Comparison of ENCODE assay signal across 23 cellular contexts in the genomic region with DNA sequence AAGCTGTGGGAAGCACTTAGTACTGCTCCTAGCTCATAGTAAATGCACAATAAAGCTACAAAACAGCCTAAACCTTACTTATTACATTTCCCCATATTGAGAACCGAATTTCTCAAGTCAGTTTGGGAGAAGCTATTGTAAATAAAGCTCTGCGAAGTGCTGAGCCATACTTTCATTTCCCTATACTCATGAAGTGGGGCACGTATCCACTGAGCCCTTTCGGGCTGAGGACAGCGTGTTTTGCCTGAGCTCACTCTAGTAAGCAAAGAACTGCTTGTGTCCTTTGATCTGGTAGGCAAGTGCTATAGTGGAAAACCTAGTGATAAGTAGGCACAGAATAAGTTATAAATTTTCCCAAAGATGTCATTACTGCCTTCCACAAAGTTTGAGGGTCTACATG.
DNase-seq lines count a peak whose midpoint lies in the region; ATAC-seq, FAIRE-seq and TF ChIP-seq lines count a peak whose summit lies in the region.
"Had no signal": no experiment of that assay in that cellular context is flagged by ENCODE, and none has a peak within 500 bp of the region (broad histone marks: within the 10 kb centered on the region; RNA-seq: fewer than 3 reads in every experiment).

No MANE protein-coding gene starts in this region.

- in situ Hi-C loops in GM12878 (cut with MboI), result no loop called here

- H3K27me3 ChIP-seq in left ventricle myocardium inferior (ENCODE audit: low read depth) (peaks cover 9% of the 10 kb centered on the region), GM12878 (replicated peaks in 1 of 2; ENCODE audit: control insufficient read depth in 2 of 2, insufficient read depth in 2 of 2, low read length in 1 of 2) (no peaks in the 10 kb centered on the region)
- H3K27me3 ChIP-seq: BE2C, SJSA1 had no signal

- H3K79me2 ChIP-seq in GM12878 (ENCODE audit: control insufficient read depth, insufficient read depth, low read length), result no peaks in the 10 kb centered on the region

- H3K27ac ChIP-seq in left ventricle myocardium inferior (replicated peaks) (no peak overlapping the region), GM12878 (ENCODE audit: control insufficient read depth, insufficient read depth) (no peak overlapping the region)
- H3K27ac ChIP-seq: PC-9, SJSA1 had no signal

- no peak overlapping the region for H3K4me2 ChIP-seq in GM12878 (ENCODE audit: control insufficient read depth, insufficient read depth)
- H3K4me2 ChIP-seq: PC-9 had no signal

- no TSS peak for BruUV-seq in GM12878 (replicated peaks; lab: Mats Ljungman, UMichigan)

- intact Hi-C loops in left ventricle myocardium superior (cut with micrococcal nuclease), result no loop called here
- intact Hi-C loops in left ventricle myocardium inferior (cut with micrococcal nuclease), result no loop called here
- intact Hi-C loops in GM12878 (cut with micrococcal nuclease; ENCODE audit: unreplicated experiment), result no loop called here
- intact Hi-C loops in posterior cingulate gyrus (cut with DNase I), result no loop called here

- RAD21 ChIA-PET in GM12878 (lab: Charles Lee; ENCODE audit: unreplicated experiment), result interaction anchor here (0.7 to 1.1 kb wide), 2 partner anchors 404 to 761 kb away, joined by 3 read pairs; no protein-coding TSS in a partner anchor

- no peak for TF ChIP-seq CTCF in left ventricle myocardium inferior (IDR thresholded peaks at IDR 0.05; ENCODE audit: borderline replicate concordance)
- TF ChIP-seq CTCF in GM12878 (IDR thresholded peaks at IDR 0.05 in 2 of 3, conservative IDR thresholded peaks at IDR 0.05 in 1 of 3; ENCODE audit: control insufficient read depth in 2 of 3, extremely low read depth in 1 of 3, insufficient read depth in 1 of 3, low read depth in 3 of 3, low read length in 3 of 3), result no peak

- H4K20me1 ChIP-seq in GM12878 (ENCODE audit: control insufficient read depth, insufficient read depth), result no peaks in the 10 kb centered on the region

- TF ChIP-seq RAD21 in GM12878 (IDR thresholded peaks at IDR 0.05; ENCODE audit: insufficient read depth, low read depth, low read length), result no peak

- H2AFZ ChIP-seq in GM12878 (ENCODE audit: control insufficient read depth, low read depth, low read length), result no peak overlapping the region
- H2AFZ ChIP-seq: PC-9 had no signal

- no peak overlapping the region for H3K9ac ChIP-seq in GM12878 (ENCODE audit: control insufficient read depth, insufficient read depth, low read length)

- no peak for FAIRE-seq in GM12878 (lab: Jason Lieb, UNC)
- FAIRE-seq in GM19239 (lab: Jason Lieb, UNC), result no peak
- FAIRE-seq: H1 had no signal

- H3K4me1 ChIP-seq in left ventricle myocardium inferior, result no peaks in the 10 kb centered on the region
- H3K4me1 ChIP-seq in GM12878 (ENCODE audit: control insufficient read depth, insufficient read depth, low read length), result no peaks in the 10 kb centered on the region
- H3K4me1 ChIP-seq: BE2C, Caco-2, SJSA1 had no signal

- SMC1A ChIA-PET in GM12878 (lab: Charles Lee; ENCODE audit: uncharacterized antibody, unreplicated experiment), result interaction anchor here (0.7 to 1.6 kb wide), 6 partner anchors 13 to 1068 kb away, joined by 3 read pairs; no protein-coding TSS in a partner anchor

- H3K4me3 ChIP-seq in left ventricle myocardium inferior (no peak overlapping the region), GM12878 (no peak overlapping the region)
- H3K4me3 ChIP-seq: PC-9, SJSA1 had no signal

- POLR2A ChIA-PET in GM12878 (lab: Charles Lee), result interaction anchor here (0.9 kb wide), 1 partner anchor 10 kb away, joined by 3 read pairs; no protein-coding TSS in a partner anchor

- DNase-seq in left ventricle myocardium superior (no peak), left ventricle myocardium inferior (no peak), NOMO-1 treated with DMSO at 0.1 percent for 48 hours (lab: John Stamatoyannopoulos, UW; ENCODE audit: unreplicated experiment) (peak; percentile 92), GM12878 (ENCODE audit: low read depth, low spot score) (no peak), pons (ENCODE audit: low spot score) (peak; percentile 78), GM19239 (ENCODE audit: insufficient read length, low spot score) (no peak), posterior cingulate gyrus (no peak)
- DNase-seq: 8988T; BE2C; Caco-2; CD4-positive, alpha-beta T cell; DMS53; EL; KBM-7; NCI-H1436; NCI-H1930; NCI-H2171; NCI-H446; NCI-H526 treated with DMSO at 0.1 percent for 48 hours; PC-9 had no signal

- H3K9me3 ChIP-seq in left ventricle myocardium inferior (replicated peaks), result no peaks in the 10 kb centered on the region
- no peaks in the 10 kb centered on the region for H3K9me3 ChIP-seq in GM12878 (replicated peaks; ENCODE audit: control insufficient read depth, insufficient read depth, low read length)
- H3K9me3 ChIP-seq: BE2C, Caco-2, SJSA1 had no signal

- no peak for TF ChIP-seq POLR2A in GM12878 (IDR thresholded peaks at IDR 0.05; ENCODE audit: low read depth, low read length)

- ATAC-seq in left ventricle myocardium superior (peak; percentile 44), GM12878 (no peak), GM19463 (IDR thresholded peaks at IDR 0.05; ENCODE audit: unreplicated experiment) (no peak)

- TF ChIP-seq EP300 in GM12878 (IDR thresholded peaks at IDR 0.05; ENCODE audit: borderline replicate concordance in 1 of 2, control insufficient read depth in 1 of 2, low read depth in 2 of 2, low read length in 2 of 2), result no peak

- CTCF ChIA-PET in GM12878 (lab: Yijun Ruan, JAX), result interaction anchor here (0.8 to 1.3 kb wide), 3 partner anchors 10 to 68 kb away, joined by 3 to 4 read pairs (median 3); no protein-coding TSS in a partner anchor

- H3K36me3 ChIP-seq in left ventricle myocardium inferior (no peaks in the 10 kb centered on the region), GM12878 (ENCODE audit: control insufficient read depth in 2 of 2, insufficient read depth in 2 of 2, low read length in 1 of 2) (no peaks in the 10 kb centered on the region)
- H3K36me3 ChIP-seq: BE2C, SJSA1 had no signal

- 23% methylated on average over 5 of the region's 5 CpGs for WGBS in GM12878 (ENCODE audit: insufficient coverage, insufficient replicate concordance, low lambda C conversion rate, missing lambda C conversion rate)

TF ChIP-seq in GM12878, 131 proteins besides CTCF, POLR2A, EP300 and RAD21:
- TF ChIP-seq BCL11A (IDR thresholded peaks at IDR 0.05; ENCODE audit: low read depth, low read length) (no peak), DPF2 (IDR thresholded peaks at IDR 0.05) (no peak), SPI1 (IDR thresholded peaks at IDR 0.05; ENCODE audit: borderline replicate concordance, insufficient read depth, low read depth, low read length) (peak; percentile 8; the same call in 1 of the 2 replicates), SP1 (IDR thresholded peaks at IDR 0.05; ENCODE audit: low read depth, low read length) (no peak), ZNF207 (IDR thresholded peaks at IDR 0.05; ENCODE audit: borderline replicate concordance) (no peak)
- TF ChIP-seq, protein P1, sequence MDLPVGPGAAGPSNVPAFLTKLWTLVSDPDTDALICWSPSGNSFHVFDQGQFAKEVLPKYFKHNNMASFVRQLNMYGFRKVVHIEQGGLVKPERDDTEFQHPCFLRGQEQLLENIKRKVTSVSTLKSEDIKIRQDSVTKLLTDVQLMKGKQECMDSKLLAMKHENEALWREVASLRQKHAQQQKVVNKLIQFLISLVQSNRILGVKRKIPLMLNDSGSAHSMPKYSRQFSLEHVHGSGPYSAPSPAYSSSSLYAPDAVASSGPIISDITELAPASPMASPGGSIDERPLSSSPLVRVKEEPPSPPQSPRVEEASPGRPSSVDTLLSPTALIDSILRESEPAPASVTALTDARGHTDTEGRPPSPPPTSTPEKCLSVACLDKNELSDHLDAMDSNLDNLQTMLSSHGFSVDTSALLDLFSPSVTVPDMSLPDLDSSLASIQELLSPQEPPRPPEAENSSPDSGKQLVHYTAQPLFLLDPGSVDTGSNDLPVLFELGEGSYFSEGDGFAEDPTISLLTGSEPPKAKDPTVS (IDR thresholded peaks at IDR 0.05; ENCODE audit: low read depth, low read length), result no peak
TF ChIP-seq in GM12878: peak in this region for 1.

Comparison
In these comparisons a context has a peak if more than half of its experiments do, and no peak if none do; other contexts are left out.
1. DNase-seq: peak in NOMO-1 treated with DMSO at 0.1 percent for 48 hours (single experiment) and pons (single experiment); none in left ventricle myocardium superior (single experiment), left ventricle myocardium inferior (single experiment), GM12878 (single experiment), GM19239 (single experiment) and posterior cingulate gyrus (0 of 10).